In genomic region chr16:675884-676564, GRCh38 we compare ENCODE assay signal across 12 cellular contexts. TPM values are rescaled to one million over a fixed set of nuclear protein-coding genes. Genes with fewer than 3 reads are reported as not detected.
DNase-seq lines count a peak whose midpoint lies in the region; ATAC-seq and TF ChIP-seq lines count a peak whose summit lies in the region.
"Had no signal": no experiment of that assay in that cellular context is flagged by ENCODE, and none has a peak within 500 bp of the region (broad histone marks: within the 10 kb centered on the region; RNA-seq: fewer than 3 reads in every experiment).

No MANE protein-coding gene starts in this region.

- peak overlapping the region; percentile 52 for H3K4me3 ChIP-seq in fibroblast of villous mesenchyme (ENCODE audit: low read depth, low read length)
- H3K4me3 ChIP-seq in psoas muscle, result peak overlapping the region; percentile 46

- peak overlapping the region; percentile 41; the same call in 1 of the 2 replicates for H3K9ac ChIP-seq in ES-I3 (ENCODE audit: low read depth, low read length)

- no peak for ATAC-seq in psoas muscle
- no peak for ATAC-seq in GM19328 (IDR thresholded peaks at IDR 0.05; ENCODE audit: unreplicated experiment)
- ATAC-seq: sciatic nerve had no signal

- intact Hi-C loops in psoas muscle (cut with DNase I), result no loop called here

- 33 to 35% (median 33%) methylated on average over 21 to 25 of the region's 25 CpGs for WGBS in psoas muscle, 3 donors

- peak overlapping the region; percentile 55 for H3K27ac ChIP-seq in angular gyrus (ENCODE audit: low read depth, low read length)
- no peak overlapping the region for H3K27ac ChIP-seq in psoas muscle

- H3K4me1 ChIP-seq in ES-I3 (ENCODE audit: insufficient read depth, low read length) (no peaks in the 10 kb centered on the region), psoas muscle (peaks cover 9% of the 10 kb centered on the region)

- DNase-seq in fibroblast of villous mesenchyme (ENCODE audit: low read depth) (no peak), psoas muscle (no peak), RPMI8226 (no peak), NCI-H2107 (lab: John Stamatoyannopoulos, UW) (no peak), NK-92 (lab: John Stamatoyannopoulos, UW; ENCODE audit: unreplicated experiment) (no peak)
- DNase-seq: central memory CD4-positive, alpha-beta T cell; foreskin melanocyte; NCI-H2227 treated with DMSO at 0.1 percent for 48 hours had no signal

- TF ChIP-seq CTCF in fibroblast of villous mesenchyme (IDR thresholded peaks at IDR 0.05; ENCODE audit: insufficient read depth, low read depth, low read length) (no peak), psoas muscle (IDR thresholded peaks at IDR 0.05) (no peak)

- H3K9me3 ChIP-seq in ES-I3 (ENCODE audit: control insufficient read depth, insufficient read depth, low read length), result no peaks in the 10 kb centered on the region
- H3K9me3 ChIP-seq in psoas muscle, result no peaks in the 10 kb centered on the region

- peaks cover 11% of the 10 kb centered on the region for H3K36me3 ChIP-seq in ES-I3 (ENCODE audit: insufficient read depth, low read length)
- H3K36me3 ChIP-seq in psoas muscle (ENCODE audit: insufficient read depth in 1 of 2, low read depth in 1 of 2), result peaks cover 4 to 27% of the 10 kb centered on the region in 2 donors

- H3K27me3 ChIP-seq in psoas muscle (ENCODE audit: insufficient read depth in 3 of 3, low read length in 2 of 3), result no peaks in the 10 kb centered on the region

RNA-seq across cellular contexts. Expression of gene RHBDL1, which starts 0.6 kb away (rescaled TPM):
- total RNA-seq in fibroblast of villous mesenchyme (1.3 and 1.9 TPM in 2 replicates), psoas muscle (under 1 TPM; 0.13 to 0.42 (median 0.29) TPM)
- under 1 TPM; 0.06 to 0.08 (median 0.08) TPM for polyA plus RNA-seq in psoas muscle

RNA-seq across cellular contexts. Expression of gene STUB1, which starts 4.2 kb away (rescaled TPM):
- total RNA-seq in fibroblast of villous mesenchyme, result 100 and 113 TPM in 2 replicates
- 100 to 1,000 TPM; 108 to 150 (median 115) TPM for total RNA-seq in psoas muscle
- polyA plus RNA-seq in psoas muscle, result 100 to 1,000 TPM; 127 to 147 (median 134) TPM

RNA-seq across cellular contexts. Expression of gene RHOT2, which starts 8.1 kb away (rescaled TPM):
- total RNA-seq in fibroblast of villous mesenchyme (44.0 and 53.1 TPM in 2 replicates), psoas muscle (10 to 100 TPM; 38.8 to 56.8 (median 48.8) TPM)
- 10 to 100 TPM; 47.7 to 75.8 (median 52.6) TPM for polyA plus RNA-seq in psoas muscle

RNA-seq across cellular contexts. Expression of gene JMJD8, which starts 8.1 kb away (rescaled TPM):
- total RNA-seq in fibroblast of villous mesenchyme (35.4 and 36.3 TPM in 2 replicates), psoas muscle (10 to 100 TPM; 19.1 to 27.5 (median 23.1) TPM)
- 10 to 100 TPM; 25.5 to 63.5 (median 41.5) TPM for polyA plus RNA-seq in psoas muscle

RNA-seq across cellular contexts. Expression of gene WDR24, which starts 14.2 kb away (rescaled TPM):
- 8.2 and 9.0 TPM in 2 replicates for total RNA-seq in fibroblast of villous mesenchyme
- total RNA-seq in psoas muscle, result 10 to 100 TPM in 3 of 4 donors, 1 to 10 TPM in 1; 9.9 to 15.0 (median 12.1) TPM
- polyA plus RNA-seq in psoas muscle, result 10 to 100 TPM in 1 of 3 donors, 1 to 10 TPM in 2; 5.2 to 15.8 (median 8.8) TPM
